In genomic region chr14:72061718-72062117, GRCh38 we compare ENCODE assay signal across 21 cellular contexts.
DNase-seq lines count a peak whose midpoint lies in the region; ATAC-seq, FAIRE-seq and TF ChIP-seq lines count a peak whose summit lies in the region.
"Had no signal": no experiment of that assay in that cellular context is flagged by ENCODE, and none has a peak within 500 bp of the region (broad histone marks: within the 10 kb centered on the region; RNA-seq: fewer than 3 reads in every experiment).

No MANE protein-coding gene starts in this region.

- no peak overlapping the region for H3K4me3 ChIP-seq in breast epithelium
- no peak overlapping the region for H3K4me3 ChIP-seq in bronchial epithelial cell (ENCODE audit: low read depth, low read length)
- H3K4me3 ChIP-seq: A549; BLaER1 treated with 17β-estradiol and CSF1 and Interleukin-3, amounts not matched to agents 10 nM and 100 nM had no signal

- no peak for TF ChIP-seq CTCF in MCF 10A (IDR thresholded peaks at IDR 0.05; ENCODE audit: unreplicated experiment)
- no peak for TF ChIP-seq CTCF in breast epithelium (IDR thresholded peaks at IDR 0.05)
- no peak for TF ChIP-seq CTCF in bronchial epithelial cell (IDR thresholded peaks at IDR 0.05; ENCODE audit: insufficient read depth, low read length, severe bottlenecking)

- peaks cover 13% of the 10 kb centered on the region for H3K27me3 Mint-ChIP-seq in MCF 10A (ENCODE audit: insufficient read depth, unreplicated experiment)
- H3K27me3 Mint-ChIP-seq: CD4-positive, alpha-beta T cell had no signal

- TF ChIP-seq POLR2A in breast epithelium (IDR thresholded peaks at IDR 0.05): no peak

- H3K36me3 Mint-ChIP-seq in MCF 10A (ENCODE audit: insufficient read depth, unreplicated experiment): no peaks in the 10 kb centered on the region
- H3K36me3 Mint-ChIP-seq: CD8-positive, alpha-beta T cell had no signal

- CTCF ChIA-PET in MCF 10A (lab: Yijun Ruan, JAX): no interaction called here

- H3K9me3 Mint-ChIP-seq in MCF 10A (ENCODE audit: unreplicated experiment): no peaks in the 10 kb centered on the region
- H3K9me3 Mint-ChIP-seq: CD4-positive, alpha-beta T cell; CD8-positive, alpha-beta T cell had no signal

- H3K27me3 ChIP-seq in breast epithelium (no peaks in the 10 kb centered on the region), bronchial epithelial cell (ENCODE audit: control insufficient read depth, insufficient read depth, low read length) (no peaks in the 10 kb centered on the region)
- H3K27me3 ChIP-seq: BLaER1 treated with 17β-estradiol and CSF1 and Interleukin-3, amounts not matched to agents 10 nM and 100 nM had no signal

- POLR2A ChIA-PET in MCF 10A (lab: Yijun Ruan, JAX): interaction anchor here (0.9 to 2.4 kb wide), 2 partner anchors 9 to 12 kb away, joined by 3 to 6 read pairs; no protein-coding TSS in a partner anchor

- intact Hi-C loops in MCF 10A (cut with micrococcal nuclease): no loop called here
- intact Hi-C loops in breast epithelium (cut with DNase I; ENCODE audit: low total_unique reads): no loop called here

- no peak overlapping the region for H3K27ac ChIP-seq in breast epithelium
- H3K27ac ChIP-seq: 22Rv1; A549; BLaER1 treated with 17β-estradiol and CSF1 and Interleukin-3, amounts not matched to agents 10 nM and 100 nM; C4-2B had no signal

- peaks cover 13% of the 10 kb centered on the region for H3K4me1 Mint-ChIP-seq in MCF 10A (ENCODE audit: insufficient read depth, unreplicated experiment)
- H3K4me1 Mint-ChIP-seq: B cell had no signal

- peak overlapping the region; percentile 0 for H3K27ac Mint-ChIP-seq in MCF 10A (ENCODE audit: low read depth, unreplicated experiment)
- H3K27ac Mint-ChIP-seq: B cell; CD4-positive, alpha-beta T cell; CD8-positive, alpha-beta T cell had no signal

- BruUV-seq in MCF 10A (replicated peaks; lab: Mats Ljungman, UMichigan): no TSS peak

- no peaks in the 10 kb centered on the region for H3K36me3 ChIP-seq in breast epithelium
- H3K36me3 ChIP-seq in bronchial epithelial cell (ENCODE audit: control insufficient read depth, insufficient read depth, low read length): no peaks in the 10 kb centered on the region
- H3K36me3 ChIP-seq: BLaER1 treated with 17β-estradiol and CSF1 and Interleukin-3, amounts not matched to agents 10 nM and 100 nM had no signal

- H3K4me1 ChIP-seq in breast epithelium: no peaks in the 10 kb centered on the region
- H3K4me1 ChIP-seq: A549, Caco-2 had no signal

- ATAC-seq in HG02588 (IDR thresholded peaks at IDR 0.05; ENCODE audit: unreplicated experiment): no peak
- ATAC-seq: A549; CD8-positive, alpha-beta T cell had no signal

- no peak overlapping the region for H3K4me3 Mint-ChIP-seq in MCF 10A (ENCODE audit: unreplicated experiment)
- H3K4me3 Mint-ChIP-seq: B cell; CD4-positive, alpha-beta T cell; CD8-positive, alpha-beta T cell had no signal

- DNase-seq in MCF 10A (ENCODE audit: unreplicated experiment) (no peak), breast epithelium (ENCODE audit: low spot score in 2 of 2) (no peak), bronchial epithelial cell (ENCODE audit: low read depth) (peak; percentile 6), NCI-H1092 (lab: John Stamatoyannopoulos, UW) (no peak)
- DNase-seq: AML-193; Caco-2; Calu3; CD4-positive, alpha-beta T cell; CD8-positive, alpha-beta T cell; DMS79 treated with DMSO at 0.1 percent for 48 hours; GF-D8 had no signal

- H3K9me3 ChIP-seq in breast epithelium: no peaks in the 10 kb centered on the region
- H3K9me3 ChIP-seq: A549; BLaER1 treated with 17β-estradiol and CSF1 and Interleukin-3, amounts not matched to agents 10 nM and 100 nM; Caco-2 had no signal

- no peak for FAIRE-seq in bronchial epithelial cell (lab: Jason Lieb, UNC)
- FAIRE-seq: A549, D721Med, G401.6, GM12891, GM19239 had no signal
